In the genomic region with DNA sequence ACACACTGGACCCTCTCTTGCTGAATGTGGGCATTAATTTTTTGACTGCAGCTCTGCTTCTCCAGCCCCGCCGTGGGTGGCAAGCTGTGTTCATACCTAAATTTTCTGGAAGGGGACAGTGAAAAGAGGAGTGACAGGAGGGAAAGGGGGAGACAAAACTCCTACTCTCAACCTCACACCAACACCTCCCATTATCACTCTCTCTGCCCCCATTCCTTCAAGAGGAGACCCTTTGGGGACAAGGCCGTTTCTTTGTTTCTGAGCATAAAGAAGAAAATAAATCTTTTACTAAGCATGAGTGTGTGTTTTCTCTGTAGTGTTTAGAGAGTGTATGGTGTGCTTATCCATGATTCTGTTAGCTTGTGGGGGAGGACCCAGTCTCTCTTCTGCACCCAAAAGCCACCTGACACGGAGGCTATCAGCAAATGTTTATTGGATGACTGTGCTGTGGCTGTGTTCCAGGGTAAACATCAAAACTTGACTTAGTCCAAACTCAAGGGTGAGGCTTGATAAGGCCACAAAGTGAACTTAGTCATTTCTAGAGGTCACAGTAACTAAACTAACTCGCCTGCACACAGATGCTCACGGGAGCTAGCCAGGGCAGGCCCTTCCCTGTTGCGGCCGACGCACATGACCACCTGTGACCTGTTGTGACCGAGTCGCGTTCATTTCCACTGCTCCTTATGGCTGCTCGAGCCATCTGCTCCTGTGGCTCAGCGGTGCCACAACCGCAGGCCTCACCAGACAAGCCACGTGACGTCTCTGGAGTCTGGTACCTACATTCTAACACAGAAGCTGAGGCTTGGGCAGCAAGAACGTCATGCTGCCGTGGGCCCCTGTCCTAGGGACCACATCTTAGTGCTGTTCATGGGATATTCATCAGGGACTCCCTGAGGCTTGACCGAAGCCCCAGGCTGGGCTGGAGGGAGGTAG, we compare ENCODE assay signal across 8 cellular contexts. TPM values are rescaled to one million over a fixed set of nuclear protein-coding genes. Genes with fewer than 3 reads are reported as not detected.
DNase-seq lines count a peak whose midpoint lies in the region; ATAC-seq and TF ChIP-seq lines count a peak whose summit lies in the region.

No MANE protein-coding gene starts in this region.

- no peaks in the 10 kb centered on the region for H3K27me3 ChIP-seq in colonic mucosa

- H3K27ac ChIP-seq in colonic mucosa: peak overlapping the region; percentile 57

- intact Hi-C loops in colonic mucosa (cut with DNase I): no loop called here

- peaks cover 27% of the 10 kb centered on the region for H3K36me3 Mint-ChIP-seq in natural killer cell treated with Interleukin-12 subunit alpha and Interleukin-12 subunit beta and Interleukin-15 and Interleukin-18, amount 100 ng/mL, for 72 hours

- TF ChIP-seq CTCF in colonic mucosa (IDR thresholded peaks at IDR 0.05): no peak

- peak; percentile 50 to 59 for ATAC-seq in natural killer cell treated with Interleukin-12 subunit alpha and Interleukin-12 subunit beta and Interleukin-15 and Interleukin-18, amount 100 ng/mL, for 72 hours
- ATAC-seq in HG03520 (IDR thresholded peaks at IDR 0.05; ENCODE audit: unreplicated experiment) (no peak), GM18861 (IDR thresholded peaks at IDR 0.05; ENCODE audit: unreplicated experiment) (no peak)

- peak overlapping the region; percentile 52 for H3K4me3 Mint-ChIP-seq in natural killer cell treated with Interleukin-12 subunit alpha and Interleukin-12 subunit beta and Interleukin-15 and Interleukin-18, amount 100 ng/mL, for 72 hours

- H3K36me3 ChIP-seq in colonic mucosa: no peaks in the 10 kb centered on the region

- no peaks in the 10 kb centered on the region for H3K27me3 Mint-ChIP-seq in natural killer cell treated with Interleukin-12 subunit alpha and Interleukin-12 subunit beta and Interleukin-15 and Interleukin-18, amount 100 ng/mL, for 72 hours

- no peaks in the 10 kb centered on the region for H3K9me3 Mint-ChIP-seq in natural killer cell treated with Interleukin-12 subunit alpha and Interleukin-12 subunit beta and Interleukin-15 and Interleukin-18, amount 100 ng/mL, for 72 hours

- H3K9ac ChIP-seq in colonic mucosa (ENCODE audit: low read depth in 2 of 2, low read length in 2 of 2): peak overlapping the region in 1 of 2 donors; percentile 51

- no peaks in the 10 kb centered on the region for H3K4me1 ChIP-seq in colonic mucosa

- no peaks in the 10 kb centered on the region for H3K9me3 ChIP-seq in colonic mucosa

- peaks cover 72 to 76% of the 10 kb centered on the region in 2 donors for H3K4me1 Mint-ChIP-seq in natural killer cell treated with Interleukin-12 subunit alpha and Interleukin-12 subunit beta and Interleukin-15 and Interleukin-18, amount 100 ng/mL, for 72 hours (ENCODE audit: low read depth in 2 of 2)

- peak overlapping the region; percentile 94 to 99 for H3K27ac Mint-ChIP-seq in natural killer cell treated with Interleukin-12 subunit alpha and Interleukin-12 subunit beta and Interleukin-15 and Interleukin-18, amount 100 ng/mL, for 72 hours

- DNase-seq in EL: peak; percentile 58
- DNase-seq in NCI-H82 treated with DMSO at 0.1 percent for 48 hours (lab: John Stamatoyannopoulos, UW; ENCODE audit: unreplicated experiment): peak; percentile 86
- DNase-seq in colonic mucosa: peak; percentile 84
- DNase-seq in natural killer cell treated with Interleukin-12 subunit alpha and Interleukin-12 subunit beta and Interleukin-15 and Interleukin-18, amount 100 ng/mL, for 72 hours (ENCODE audit: low spot score): peak; percentile 60
- DNase-seq in activated CD8-positive, alpha-beta memory T cell treated with anti-CD3 and anti-CD28 coated beads, Interleukin-2, amount 50 U/mL, for 4 hours: no peak
- no peak for DNase-seq in UCSD-AML1 (lab: John Stamatoyannopoulos, UW; ENCODE audit: unreplicated experiment)

- no peak overlapping the region for H3K4me3 ChIP-seq in colonic mucosa

RNA-seq across cellular contexts. Expression of a gene that starts 9.8 kb away (rescaled TPM):
- 10 to 100 TPM; 21.3 to 28.0 TPM for total RNA-seq in colonic mucosa
- 10 to 100 TPM; 27.2 to 34.6 TPM for total RNA-seq in natural killer cell treated with Interleukin-12 subunit alpha and Interleukin-12 subunit beta and Interleukin-15 and Interleukin-18, amount 100 ng/mL, for 72 hours

RNA-seq across cellular contexts. Expression of a gene that starts 11.0 kb away (rescaled TPM):
- total RNA-seq in colonic mucosa: 10 to 100 TPM; 41.0 to 42.8 TPM
- total RNA-seq in natural killer cell treated with Interleukin-12 subunit alpha and Interleukin-12 subunit beta and Interleukin-15 and Interleukin-18, amount 100 ng/mL, for 72 hours: 100 to 1,000 TPM; 834 to 935 TPM

RNA-seq across cellular contexts. Expression of a gene that starts 17.5 kb away (rescaled TPM):
- total RNA-seq in colonic mucosa: 10 to 100 TPM; 24.8 to 66.4 TPM
- 100 to 1,000 TPM in 1 of 2 donors, 10 to 100 TPM in 1; 76.9 to 161 TPM for total RNA-seq in natural killer cell treated with Interleukin-12 subunit alpha and Interleukin-12 subunit beta and Interleukin-15 and Interleukin-18, amount 100 ng/mL, for 72 hours

RNA-seq across cellular contexts. Expression of a gene that starts 18.2 kb away (rescaled TPM):
- total RNA-seq in colonic mucosa: 1 to 10 TPM in 1 of 2 donors, under 1 TPM in 1; 0.89 to 1.2 TPM
- total RNA-seq in natural killer cell treated with Interleukin-12 subunit alpha and Interleukin-12 subunit beta and Interleukin-15 and Interleukin-18, amount 100 ng/mL, for 72 hours: 1 to 10 TPM; 1.0 to 2.3 TPM

RNA-seq across cellular contexts. Expression of a gene that starts 18.3 kb away (rescaled TPM):
- total RNA-seq in colonic mucosa: 10 to 100 TPM; 41.8 to 44.1 TPM
- 10 to 100 TPM; 22.6 to 46.3 TPM for total RNA-seq in natural killer cell treated with Interleukin-12 subunit alpha and Interleukin-12 subunit beta and Interleukin-15 and Interleukin-18, amount 100 ng/mL, for 72 hours

Comparison
In these comparisons a context has a peak if more than half of its experiments do, and no peak if none do; other contexts are left out.
1. DNase-seq: peak in EL (single experiment), NCI-H82 treated with DMSO at 0.1 percent for 48 hours (single experiment), colonic mucosa (single experiment) and natural killer cell treated with Interleukin-12 subunit alpha and Interleukin-12 subunit beta and Interleukin-15 and Interleukin-18, amount 100 ng/mL, for 72 hours (single experiment); none in activated CD8-positive, alpha-beta memory T cell treated with anti-CD3 and anti-CD28 coated beads, Interleukin-2, amount 50 U/mL, for 4 hours (single experiment) and UCSD-AML1 (single experiment).
2. ATAC-seq: peak in natural killer cell treated with Interleukin-12 subunit alpha and Interleukin-12 subunit beta and Interleukin-15 and Interleukin-18, amount 100 ng/mL, for 72 hours (2 of 2); none in HG03520 (single experiment) and GM18861 (single experiment).
3. RNA of a gene that starts 11.0 kb away (total RNA-seq): 834 to 935 TPM in natural killer cell treated with Interleukin-12 subunit alpha and Interleukin-12 subunit beta and Interleukin-15 and Interleukin-18, amount 100 ng/mL, for 72 hours; 41.0 to 42.8 TPM in colonic mucosa; every median in the first group is over 10 times any median in the second.